ENCODE assay signal across 29 cellular contexts in the genomic region with DNA sequence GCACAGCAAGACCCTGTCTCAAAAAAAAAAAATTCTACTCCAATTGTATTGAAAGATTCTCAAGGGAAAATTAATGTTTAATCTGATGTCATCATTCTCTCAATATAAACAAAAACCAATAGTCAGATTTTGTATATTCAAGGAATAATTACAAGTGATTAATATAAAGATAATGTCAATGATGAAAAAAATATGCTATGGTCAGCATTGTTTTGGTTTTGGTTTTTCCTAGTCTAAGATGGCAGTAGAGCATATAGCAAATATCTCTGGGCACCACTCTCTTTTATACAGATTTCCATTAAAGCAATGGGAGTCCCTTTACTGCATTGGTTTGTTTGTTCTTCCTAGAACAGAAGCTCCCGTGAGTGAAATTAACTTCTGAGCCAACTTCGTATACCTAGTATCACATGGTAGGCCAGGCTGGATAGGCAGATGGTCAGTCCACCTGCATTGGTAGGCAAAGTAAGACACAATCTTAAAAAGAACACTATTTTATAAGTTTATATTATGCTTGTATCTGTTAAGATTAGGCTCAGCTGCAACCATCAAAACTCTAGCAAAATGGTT.
DNase-seq lines count a peak whose midpoint lies in the region; ATAC-seq and TF ChIP-seq lines count a peak whose summit lies in the region.
"Had no signal": no experiment of that assay in that cellular context is flagged by ENCODE, and none has a peak within 500 bp of the region (broad histone marks: within the 10 kb centered on the region; RNA-seq: fewer than 3 reads in every experiment).

No MANE protein-coding gene starts in this region.

- H3K36me3 Mint-ChIP-seq in CD14-positive monocyte: peaks cover 2 to 3% of the 10 kb centered on the region in 2 donors

- peaks cover 20% of the 10 kb centered on the region for H3K4me1 ChIP-seq in PC-9 (replicated peaks; ENCODE audit: insufficient read depth)
- H3K4me1 ChIP-seq in neutrophil (ENCODE audit: control insufficient read depth in 1 of 2, insufficient read depth in 1 of 2, low read depth in 1 of 2, low read length in 1 of 2): peaks cover 62 to 74% of the 10 kb centered on the region in 2 experiments
- peaks cover 0 to 14% of the 10 kb centered on the region in 2 donors for H3K4me1 ChIP-seq in adrenal gland (replicated peaks in 1 of 2)
- H3K4me1 ChIP-seq: body of pancreas had no signal

- H3K79me2 ChIP-seq in PC-9 (ENCODE audit: low read depth): no peaks in the 10 kb centered on the region

- TF ChIP-seq CTCF in CD14-positive monocyte (IDR thresholded peaks at IDR 0.05) (no peak), PC-9 (conservative IDR thresholded peaks at IDR 0.05) (no peak), neutrophil (IDR thresholded peaks at IDR 0.05) (no peak), adrenal gland (IDR thresholded peaks at IDR 0.05) (no peak)

- CTCF ChIA-PET in PC-9 (lab: Charles Lee): no interaction called here

- H3K4me1 Mint-ChIP-seq in CD14-positive monocyte: peaks cover 70% of the 10 kb centered on the region

- POLR2A ChIA-PET in PC-9 (lab: Charles Lee; ENCODE audit: unreplicated experiment): no interaction called here

- TF ChIP-seq POLR2A in adrenal gland (IDR thresholded peaks at IDR 0.05): no peak

- intact Hi-C loops in CD14-positive monocyte (cut with micrococcal nuclease) (no loop called here), PC-9 (cut with micrococcal nuclease; ENCODE audit: unreplicated experiment) (no loop called here), adrenal gland (cut with DNase I) (no loop called here)

- H3K9me2 ChIP-seq in PC-9 (ENCODE audit: insufficient read depth): no peaks in the 10 kb centered on the region

- H3K9me3 ChIP-seq in PC-9 (ENCODE audit: insufficient read depth, low read depth): no peaks in the 10 kb centered on the region; the same call in 1 of the 2 replicates
- no peaks in the 10 kb centered on the region for H3K9me3 ChIP-seq in neutrophil
- H3K9me3 ChIP-seq in adrenal gland (replicated peaks in 1 of 3): no peaks in the 10 kb centered on the region
- H3K9me3 ChIP-seq: body of pancreas, esophagus muscularis mucosa had no signal

- DNase-seq in NCI-H2171 treated with DMSO at 0.1 percent for 48 hours (lab: John Stamatoyannopoulos, UW) (peak; percentile 30), NCI-H2171 (lab: John Stamatoyannopoulos, UW) (no peak), CD14-positive monocyte (ENCODE audit: low spot score) (no peak), PC-9 (no peak), adrenal gland (no peak), midbrain (lab: John Stamatoyannopoulos, UW) (no peak)
- DNase-seq: 8988T; activated CD4-positive, alpha-beta T cell treated with anti-CD3 and anti-CD28 coated beads for 48 hours; activated naive CD4-positive, alpha-beta T cell treated with anti-CD3 and anti-CD28 coated beads, Interleukin-2, amount 10 ng/mL, durations not matched to agents 7 days and 5 days; activated T-cell treated with anti-CD3 and anti-CD28 coated beads, Interleukin-2, amount 50 U/mL, for 48 hours; body of pancreas; dermis blood vessel endothelial cell; DMS 273 treated with DMSO at 0.1 percent for 48 hours; foreskin fibroblast; heart left ventricle; kidney; left ventricle myocardium superior; MM.1S; NCI-H1105 treated with DMSO at 0.1 percent for 48 hours; NCI-H2081; NCI-H82; stimulated activated naive CD4-positive, alpha-beta T cell treated with Interleukin-2 at 50 U/mL for 16 hours; SW 1271; T1000; WERI-Rb-1 had no signal

- no TSS peak for BruUV-seq in PC-9 (replicated peaks; lab: Mats Ljungman, UMichigan)

- 80 to 91% (median 88%) methylated on average over 2 of the region's 2 CpGs for WGBS in adrenal gland, 4 donors

- H3K9me3 Mint-ChIP-seq in CD14-positive monocyte: peaks cover 0 to 7% (median 2%) of the 10 kb centered on the region in 7 donors
- H3K9me3 Mint-ChIP-seq: activated naive CD4-positive, alpha-beta T cell treated with anti-CD3 and anti-CD28 coated beads, Interleukin-2, amount 10 ng/mL, durations not matched to agents 7 days and 5 days had no signal

- no peak overlapping the region for H2AFZ ChIP-seq in PC-9

- no peaks in the 10 kb centered on the region for H3K27me3 Mint-ChIP-seq in CD14-positive monocyte (ENCODE audit: low read depth in 3 of 3)
- H3K27me3 Mint-ChIP-seq: activated naive CD4-positive, alpha-beta T cell treated with anti-CD3 and anti-CD28 coated beads, Interleukin-2, amount 10 ng/mL, durations not matched to agents 7 days and 5 days had no signal

- no peaks in the 10 kb centered on the region for H3K27me3 ChIP-seq in PC-9 (ENCODE audit: insufficient read depth, low read depth)
- no peaks in the 10 kb centered on the region for H3K27me3 ChIP-seq in neutrophil
- no peaks in the 10 kb centered on the region for H3K27me3 ChIP-seq in adrenal gland
- H3K27me3 ChIP-seq: body of pancreas, esophagus muscularis mucosa, heart left ventricle had no signal

- peak overlapping the region; percentile 61 for H3K27ac ChIP-seq in PC-9
- peak overlapping the region; percentile 98 for H3K27ac ChIP-seq in neutrophil
- H3K27ac ChIP-seq in adrenal gland: no peak overlapping the region
- H3K27ac ChIP-seq: esophagus muscularis mucosa, heart left ventricle, KMS-11, WERI-Rb-1 had no signal

- no peak for ATAC-seq in GM19023 (IDR thresholded peaks at IDR 0.05; ENCODE audit: unreplicated experiment)
- ATAC-seq: body of pancreas, left ventricle myocardium superior had no signal

- H3K36me3 ChIP-seq in PC-9 (ENCODE audit: low read depth): no peaks in the 10 kb centered on the region
- H3K36me3 ChIP-seq in neutrophil: no peaks in the 10 kb centered on the region
- no peaks in the 10 kb centered on the region for H3K36me3 ChIP-seq in adrenal gland (replicated peaks in 1 of 2)
- H3K36me3 ChIP-seq: esophagus muscularis mucosa, heart left ventricle, WERI-Rb-1 had no signal

- no peak overlapping the region for H3K4me3 Mint-ChIP-seq in CD14-positive monocyte
- H3K4me3 Mint-ChIP-seq: activated naive CD4-positive, alpha-beta T cell treated with anti-CD3 and anti-CD28 coated beads, Interleukin-2, amount 10 ng/mL, durations not matched to agents 7 days and 5 days had no signal

- H3F3A ChIP-seq in PC-9 (ENCODE audit: insufficient read depth, low read depth): peaks cover 15% of the 10 kb centered on the region; the same call in 1 of the 2 replicates

- peak overlapping the region; percentile 97 to 100 (median 99) for H3K27ac Mint-ChIP-seq in CD14-positive monocyte
- H3K27ac Mint-ChIP-seq: activated naive CD4-positive, alpha-beta T cell treated with anti-CD3 and anti-CD28 coated beads, Interleukin-2, amount 10 ng/mL, durations not matched to agents 7 days and 5 days had no signal

- H4K20me1 ChIP-seq in PC-9 (ENCODE audit: insufficient read depth): no peaks in the 10 kb centered on the region

- no peak overlapping the region for H3K4me2 ChIP-seq in PC-9
- H3K4me2 ChIP-seq: KMS-11 had no signal

- H3K4me3 ChIP-seq in PC-9 (no peak overlapping the region), neutrophil (ENCODE audit: low read depth in 1 of 2, low read length in 1 of 2) (peak overlapping the region in 1 of 2 experiments; percentile 25), adrenal gland (no peak overlapping the region)
- H3K4me3 ChIP-seq: body of pancreas, esophagus muscularis mucosa, heart left ventricle had no signal

Comparison
In these comparisons a context has a peak if more than half of its experiments do, and no peak if none do; other contexts are left out.
1. H3K27ac ChIP-seq: peak in PC-9 (single experiment) and neutrophil (single experiment); none in adrenal gland (0 of 5).